Comparison of ENCODE assay signal across 18 cellular contexts in genomic region chr2:24874025-24874424, GRCh38. TPM values are rescaled to one million over a fixed set of nuclear protein-coding genes. Genes with fewer than 3 reads are reported as not detected.
DNase-seq lines count a peak whose midpoint lies in the region; ATAC-seq and TF ChIP-seq lines count a peak whose summit lies in the region.
"Had no signal": no experiment of that assay in that cellular context is flagged by ENCODE, and none has a peak within 500 bp of the region (broad histone marks: within the 10 kb centered on the region; RNA-seq: fewer than 3 reads in every experiment).

No MANE protein-coding gene starts in this region.

- H3K9me3 ChIP-seq in adipocyte (ENCODE audit: control insufficient read depth, low read length) (no peaks in the 10 kb centered on the region), uterus (no peaks in the 10 kb centered on the region)
- H3K9me3 ChIP-seq: HAP-1, testis had no signal

- ATAC-seq in omental fat pad (ENCODE audit: low FRiP score) (peak; percentile 69), GM21619 (IDR thresholded peaks at IDR 0.05; ENCODE audit: unreplicated experiment) (no peak)

- H3K27ac ChIP-seq in uterus = peak overlapping the region; percentile 46 to 62

- peak overlapping the region; percentile 35 for H3K4me3 ChIP-seq in adipocyte (ENCODE audit: low read length)
- no peak overlapping the region for H3K4me3 ChIP-seq in fibroblast of villous mesenchyme (ENCODE audit: low read depth, low read length)
- H3K4me3 ChIP-seq in uterus = no peak overlapping the region
- H3K4me3 ChIP-seq: HAP-1, testis had no signal

- TF ChIP-seq CTCF in fibroblast of villous mesenchyme (IDR thresholded peaks at IDR 0.05; ENCODE audit: insufficient read depth, low read depth, low read length) (no peak), omental fat pad (IDR thresholded peaks at IDR 0.05) (no peak), uterus (IDR thresholded peaks at IDR 0.05) (no peak)

- H3K36me3 ChIP-seq in adipocyte (ENCODE audit: control insufficient read depth, insufficient read depth, low read length, severe bottlenecking) (peaks cover 9% of the 10 kb centered on the region), uterus (no peaks in the 10 kb centered on the region)

- no peak for TF ChIP-seq POLR2A in uterus (IDR thresholded peaks at IDR 0.05)

- intact Hi-C loops in uterus (cut with DNase I; ENCODE audit: low total_unique reads) = no loop called here

- no peaks in the 10 kb centered on the region for H3K27me3 ChIP-seq in adipocyte (replicated peaks; ENCODE audit: control insufficient read depth, insufficient read depth, low read length)
- no peaks in the 10 kb centered on the region for H3K27me3 ChIP-seq in uterus
- H3K27me3 ChIP-seq: testis had no signal

- H3K4me1 ChIP-seq in adipocyte (ENCODE audit: control insufficient read depth, insufficient read depth, low read length) (peaks cover 42% of the 10 kb centered on the region), uterus (no peaks in the 10 kb centered on the region)
- H3K4me1 ChIP-seq: HAP-1 had no signal

- DNase-seq in adipocyte (ENCODE audit: low read depth) (no peak), fibroblast of villous mesenchyme (ENCODE audit: low read depth) (peak; percentile 31), omental fat pad (ENCODE audit: low spot score) (no peak), uterus (peak in 1 of 2 donors; percentile 45), NCI-H510A treated with DMSO at 0.1 percent for 48 hours (lab: John Stamatoyannopoulos, UW) (no peak), glomerular visceral epithelial cell (ENCODE audit: extremely low spot score) (no peak)
- DNase-seq: activated CD8-positive, alpha-beta memory T cell treated with anti-CD3 and anti-CD28 coated beads, Interleukin-2, amount 50 U/mL, for 48 hours; activated naive CD4-positive, alpha-beta T cell; dermis blood vessel endothelial cell; hypothalamus; Karpas-422; NCI-H345; retina; stimulated activated CD4-positive, alpha-beta T cell treated with anti-CD3 and anti-CD28 coated beads, Interleukin-1b, Interleukin-23, amount 100 ng/mL, for 48 hours; T1000; testis had no signal

- H3K9ac ChIP-seq in adipocyte (ENCODE audit: low read length) = peak overlapping the region; percentile 62

RNA-seq across cellular contexts. Expression of gene ADCY3, which starts 46.0 kb away (rescaled TPM):
- total RNA-seq in fibroblast of villous mesenchyme (39.0 and 43.2 TPM in 2 replicates), omental fat pad (100 to 1,000 TPM in 1 of 4 donors, 10 to 100 TPM in 3; 74.5 to 116 (median 95.1) TPM), uterus (100 to 1,000 TPM in 1 of 4 donors, 10 to 100 TPM in 3; 37.9 to 104 (median 51.7) TPM)
